In genomic region chr6:6810727-6811126, GRCh38 we compare ENCODE assay signal across 8 cellular contexts.
A peak's percentile ranks its signal among the peaks of the same experiment; 100 is the strongest.
DNase-seq lines count a peak whose midpoint lies in the region; ATAC-seq, FAIRE-seq and TF ChIP-seq lines count a peak whose summit lies in the region.

No MANE protein-coding gene starts in this region.

- TF ChIP-seq CTCF in DND-41 (IDR thresholded peaks at IDR 0.05; ENCODE audit: borderline replicate concordance, extremely low read depth, low read length, poor library complexity, severe bottlenecking) (no peak), HCT116 (IDR thresholded peaks at IDR 0.05 in 2 of 3, conservative IDR thresholded peaks at IDR 0.05 in 1 of 3; ENCODE audit: borderline replicate concordance in 1 of 3, insufficient read depth in 1 of 3, low read depth in 2 of 3, low read length in 2 of 3) (no peak), astrocyte (IDR thresholded peaks at IDR 0.05; ENCODE audit: insufficient read depth, low read depth, low read length) (no peak)

- H3K36me3 ChIP-seq in DND-41 (ENCODE audit: insufficient read depth, low read length) (no peaks in the 10 kb centered on the region), HCT116 (ENCODE audit: control insufficient read depth in 1 of 2, insufficient read depth in 2 of 2, low read length in 2 of 2) (no peaks in the 10 kb centered on the region), astrocyte (ENCODE audit: insufficient read depth, low read length) (no peaks in the 10 kb centered on the region)
- H3K36me3 ChIP-seq in naive thymus-derived CD4-positive, alpha-beta T cell (ENCODE audit: control insufficient read depth in 2 of 3, insufficient read depth in 3 of 3, low read length in 3 of 3) = no peaks in the 10 kb centered on the region

- TSS peak; percentile 93 for BruUV-seq in HCT116 (replicated peaks; lab: Mats Ljungman, UMichigan)

- RAD21 ChIA-PET in HCT116 (lab: Charles Lee; ENCODE audit: low non-redundant PET in 1 of 2, low total read pairs in 2 of 2, uncharacterized antibody in 2 of 2, unreplicated experiment in 2 of 2) = no interaction called here

- H3K27ac ChIP-seq in DND-41 (ENCODE audit: low read length) (no peak overlapping the region), HCT116 (ENCODE audit: low read depth, low read length) (peak overlapping the region; percentile 71), astrocyte (ENCODE audit: low read depth, low read length) (no peak overlapping the region)
- peak overlapping the region; percentile 85 for H3K27ac ChIP-seq in naive thymus-derived CD4-positive, alpha-beta T cell (ENCODE audit: low read depth, low read length)

- H3K9me2 ChIP-seq in HCT116 (ENCODE audit: insufficient read depth) = no peaks in the 10 kb centered on the region

- H3K79me2 ChIP-seq in DND-41 (ENCODE audit: insufficient read depth, low read length) (no peaks in the 10 kb centered on the region), HCT116 (ENCODE audit: insufficient read depth, low read length) (no peaks in the 10 kb centered on the region), astrocyte (ENCODE audit: insufficient read depth, low read length) (no peaks in the 10 kb centered on the region)

- DNase-seq in DND-41 (no peak), HCT116 (ENCODE audit: low read depth, low spot score) (no peak), astrocyte (ENCODE audit: low read depth) (no peak), retina (no peak), Kasumi-1 (lab: John Stamatoyannopoulos, UW) (no peak), HT-29 (ENCODE audit: low spot score) (no peak)
- peak in 5 of 9 donors; percentile 3 to 40 (median 19) for DNase-seq in naive thymus-derived CD4-positive, alpha-beta T cell

- H3K9me3 Mint-ChIP-seq in astrocyte (ENCODE audit: unreplicated experiment) = no peaks in the 10 kb centered on the region
- H3K9me3 Mint-ChIP-seq in naive thymus-derived CD4-positive, alpha-beta T cell = no peaks in the 10 kb centered on the region

- H3K27ac Mint-ChIP-seq in astrocyte (ENCODE audit: unreplicated experiment) = peak overlapping the region; percentile 63
- peak overlapping the region; percentile 19 to 100 (median 99) for H3K27ac Mint-ChIP-seq in naive thymus-derived CD4-positive, alpha-beta T cell

- no peaks in the 10 kb centered on the region for H3K36me3 Mint-ChIP-seq in astrocyte (ENCODE audit: low read depth, unreplicated experiment)
- no peaks in the 10 kb centered on the region for H3K36me3 Mint-ChIP-seq in naive thymus-derived CD4-positive, alpha-beta T cell

- intact Hi-C loops in HCT116 (cut with micrococcal nuclease) = loop anchor here (1.0 to 5.0 kb wide), 5 partner anchors 10 to 427 kb away; partner anchors contain the start of gene RREB1
- intact Hi-C loops in naive thymus-derived CD4-positive, alpha-beta T cell (cut with micrococcal nuclease) = loop anchor here (1.0 to 5.0 kb wide), 4 partner anchors 133 to 579 kb away; partner anchors contain the start of genes CAGE1 (in 1 of the 2), RIOK1 (in 1 of the 2) and RREB1 (in 1 of the 2)

- CTCF ChIA-PET in HCT116 (lab: Charles Lee) = interaction anchor here (1.1 to 1.4 kb wide), 2 partner anchors 10 to 15 kb away, joined by 3 read pairs; no protein-coding TSS in a partner anchor
- CTCF ChIA-PET in naive thymus-derived CD4-positive, alpha-beta T cell (lab: Charles Lee) = interaction anchor here (0.6 kb wide), 1 partner anchor 1844 kb away, joined by 4 read pairs; no protein-coding TSS in a partner anchor

- H3K27me3 ChIP-seq in DND-41 (ENCODE audit: insufficient read depth, low read length, poor library complexity) (no peaks in the 10 kb centered on the region), HCT116 (ENCODE audit: insufficient read depth, low read length) (no peaks in the 10 kb centered on the region), astrocyte (ENCODE audit: insufficient read depth, low read length) (no peaks in the 10 kb centered on the region)
- no peaks in the 10 kb centered on the region for H3K27me3 ChIP-seq in naive thymus-derived CD4-positive, alpha-beta T cell (ENCODE audit: control insufficient read depth in 2 of 2, insufficient read depth in 2 of 2, low read length in 2 of 2)

- no peak for TF ChIP-seq POLR2A in HCT116 (IDR thresholded peaks at IDR 0.05; ENCODE audit: borderline replicate concordance, extremely low read depth, insufficient read depth, insufficient read length)

- H3K9me3 ChIP-seq in DND-41 (ENCODE audit: insufficient read depth, low read length, severe bottlenecking) (no peaks in the 10 kb centered on the region), HCT116 (ENCODE audit: control insufficient read depth in 1 of 2, insufficient read depth in 1 of 2, low read depth in 1 of 2, low read length in 2 of 2) (no peaks in the 10 kb centered on the region), astrocyte (ENCODE audit: insufficient read depth, low read depth, low read length) (no peaks in the 10 kb centered on the region)
- no peaks in the 10 kb centered on the region for H3K9me3 ChIP-seq in naive thymus-derived CD4-positive, alpha-beta T cell (ENCODE audit: control insufficient read depth in 2 of 3, low read length in 3 of 3)

- H2AFZ ChIP-seq in DND-41 (ENCODE audit: low read depth, low read length) = no peak overlapping the region
- no peak overlapping the region for H2AFZ ChIP-seq in HCT116 (ENCODE audit: low read depth, low read length, poor library complexity, severe bottlenecking)
- peak overlapping the region; percentile 85 for H2AFZ ChIP-seq in astrocyte (ENCODE audit: low read depth, low read length)

- H3K4me3 ChIP-seq in DND-41 (ENCODE audit: low read depth in 1 of 2, low read length in 2 of 2) (no peak overlapping the region), HCT116 (replicated peaks in 1 of 2; ENCODE audit: low read depth in 1 of 2, low read length in 2 of 2) (peak overlapping the region in 1 of 2 experiments; percentile 31; a peak in 2 of 4 replicates), astrocyte (ENCODE audit: insufficient read depth, low read depth, low read length) (peak overlapping the region; percentile 66)
- H3K4me3 ChIP-seq in naive thymus-derived CD4-positive, alpha-beta T cell (ENCODE audit: low read length) = peak overlapping the region; percentile 57

- H3K4me1 Mint-ChIP-seq in astrocyte (ENCODE audit: low read depth, unreplicated experiment) = peaks cover 9% of the 10 kb centered on the region
- H3K4me1 Mint-ChIP-seq in naive thymus-derived CD4-positive, alpha-beta T cell = peaks cover 10 to 28% (median 23%) of the 10 kb centered on the region in 7 donors

- H3K4me3 Mint-ChIP-seq in astrocyte (ENCODE audit: unreplicated experiment) = peak overlapping the region; percentile 69
- H3K4me3 Mint-ChIP-seq in naive thymus-derived CD4-positive, alpha-beta T cell = peak overlapping the region; percentile 80 to 97 (median 95)

- FAIRE-seq in astrocyte (lab: Jason Lieb, UNC) = no peak

- no peak for TF ChIP-seq RAD21 in HCT116 (IDR thresholded peaks at IDR 0.05; ENCODE audit: low read depth)

- H3K4me2 ChIP-seq in DND-41 (ENCODE audit: insufficient read depth, low read length) (peak overlapping the region; percentile 45; the same call in 1 of the 2 replicates), HCT116 (ENCODE audit: low read length) (peak overlapping the region; percentile 69), astrocyte (ENCODE audit: low read length) (peak overlapping the region; percentile 90)

- H3K9ac ChIP-seq in DND-41 (ENCODE audit: low read depth, low read length) (no peak overlapping the region), HCT116 (ENCODE audit: low read length) (peak overlapping the region; percentile 69), astrocyte (ENCODE audit: low read length) (peak overlapping the region; percentile 69)

- H3K27me3 Mint-ChIP-seq in astrocyte (ENCODE audit: low read depth, unreplicated experiment) = peaks cover 14% of the 10 kb centered on the region
- peaks cover 0 to 37% (median 0%) of the 10 kb centered on the region in 5 donors for H3K27me3 Mint-ChIP-seq in naive thymus-derived CD4-positive, alpha-beta T cell

- POLR2A ChIA-PET in HCT116 (lab: Charles Lee) = interaction anchor here (1.3 to 3.0 kb wide), 5 partner anchors 10 to 346 kb away, joined by 3 to 24 read pairs (median 6); no protein-coding TSS in a partner anchor
- POLR2A ChIA-PET in naive thymus-derived CD4-positive, alpha-beta T cell (lab: Charles Lee) = no interaction called here

- ATAC-seq in DND-41 (ENCODE audit: insufficient read depth, low read depth) (no peak), HCT116 (peak; percentile 7), HG03097 (IDR thresholded peaks at IDR 0.05; ENCODE audit: low FRiP score, unreplicated experiment) (no peak)
- no peak for ATAC-seq in naive thymus-derived CD4-positive, alpha-beta T cell

- H3K4me1 ChIP-seq in DND-41 (ENCODE audit: insufficient read depth, low read length) = peaks cover 7% of the 10 kb centered on the region; the same call in 1 of the 2 replicates
- peaks cover 32 to 95% of the 10 kb centered on the region in 2 experiments for H3K4me1 ChIP-seq in HCT116 (ENCODE audit: control insufficient read depth in 1 of 2, insufficient read depth in 2 of 2, low read length in 2 of 2)
- peaks cover 15% of the 10 kb centered on the region for H3K4me1 ChIP-seq in astrocyte (ENCODE audit: insufficient read depth, low read length)
- H3K4me1 ChIP-seq in naive thymus-derived CD4-positive, alpha-beta T cell (ENCODE audit: control insufficient read depth in 2 of 2, insufficient read depth in 2 of 2, low read length in 2 of 2) = no peaks in the 10 kb centered on the region

- H4K20me1 ChIP-seq in DND-41 (ENCODE audit: insufficient read depth, low read length) (no peaks in the 10 kb centered on the region), HCT116 (ENCODE audit: insufficient read depth) (no peaks in the 10 kb centered on the region), astrocyte (ENCODE audit: insufficient read depth, low read length) (no peaks in the 10 kb centered on the region)

TF ChIP-seq in HCT116, 20 proteins besides CTCF, POLR2A, EP300 and RAD21 (continues in another document):
- no peak for TF ChIP-seq EGR1 (IDR thresholded peaks at IDR 0.05; ENCODE audit: low read depth)

Comparison
In these comparisons a context has a peak if more than half of its experiments do, and no peak if none do; other contexts are left out.
1. DNase-seq: peak in naive thymus-derived CD4-positive, alpha-beta T cell (5 of 9); none in DND-41 (single experiment), HCT116 (single experiment), astrocyte (single experiment), retina (single experiment), Kasumi-1 (0 of 2) and HT-29 (single experiment).
2. H3K27ac ChIP-seq: peak in HCT116 (single experiment) and naive thymus-derived CD4-positive, alpha-beta T cell (single experiment); none in DND-41 (single experiment) and astrocyte (single experiment).
3. H3K4me3 ChIP-seq: peak in astrocyte (single experiment) and naive thymus-derived CD4-positive, alpha-beta T cell (single experiment); none in DND-41 (0 of 2).
4. Peak in every context shown above with its lines, with median percentiles within 50 percentile points of each other: H3K4me2 ChIP-seq.